24 cellular contexts compared by ENCODE assay signal in the genomic region with DNA sequence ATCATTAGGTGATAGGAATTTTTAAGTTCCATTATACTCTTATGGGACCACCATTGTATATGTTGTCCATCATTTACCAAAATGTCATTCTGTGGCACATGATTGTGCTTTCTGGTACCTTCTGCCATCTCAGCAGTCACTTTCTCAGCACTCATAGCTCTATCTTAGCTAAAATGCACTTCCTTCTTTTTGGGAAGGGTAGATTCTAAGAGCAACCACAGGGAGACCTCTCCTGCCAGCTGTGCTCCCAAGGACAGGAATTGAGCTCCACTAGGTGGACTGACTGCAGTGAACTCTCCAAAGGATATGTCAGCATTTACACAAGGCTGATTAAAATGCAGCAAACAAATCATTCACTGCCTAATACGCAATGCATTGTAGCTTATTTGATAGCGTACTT.
"Had no signal": no experiment of that assay in that cellular context is flagged by ENCODE, and none has a peak within 500 bp of the region (broad histone marks: within the 10 kb centered on the region; RNA-seq: fewer than 3 reads in every experiment).

No MANE protein-coding gene starts in this region.

- H3K27me3 ChIP-seq: brain microvascular endothelial cell had no signal

- H3K27ac ChIP-seq: brain microvascular endothelial cell had no signal

- H3K36me3 Mint-ChIP-seq: activated naive CD8-positive, alpha-beta T cell had no signal

- ATAC-seq: activated CD8-positive, alpha-beta T cell treated with anti-CD3 and anti-CD28 coated beads for 36 hours; activated T-cell treated with anti-CD3 and anti-CD28 coated beads, Interleukin-2, amount 50 U/mL, for 4 hours; activated T-helper 17 cell treated with anti-CD3 and anti-CD28 coated beads, Interleukin-2, amount 50 U/mL, for 72 hours; esophagus mucosa had no signal

- H3K36me3 ChIP-seq: brain microvascular endothelial cell had no signal

- H3K4me3 Mint-ChIP-seq: activated CD8-positive, alpha-beta T cell treated with anti-CD3 and anti-CD28 coated beads for 36 hours; activated naive CD8-positive, alpha-beta T cell; activated T-cell treated with anti-CD3 and anti-CD28 coated beads, Interleukin-2, amount 50 U/mL, for 4 hours; activated T-helper 17 cell treated with anti-CD3 and anti-CD28 coated beads, Interleukin-2, amount 50 U/mL, for 72 hours had no signal

- H3K4me1 Mint-ChIP-seq: activated T-helper 17 cell treated with anti-CD3 and anti-CD28 coated beads, Interleukin-2, amount 50 U/mL, for 72 hours had no signal

- H3K27ac Mint-ChIP-seq: activated CD8-positive, alpha-beta T cell treated with anti-CD3 and anti-CD28 coated beads for 36 hours; activated naive CD8-positive, alpha-beta T cell; activated T-helper 17 cell treated with anti-CD3 and anti-CD28 coated beads, Interleukin-2, amount 50 U/mL, for 72 hours had no signal

- H3K9me3 Mint-ChIP-seq: activated CD8-positive, alpha-beta T cell treated with anti-CD3 and anti-CD28 coated beads for 36 hours; activated T-cell treated with anti-CD3 and anti-CD28 coated beads, Interleukin-2, amount 50 U/mL, for 4 hours had no signal

- DNase-seq: activated CD4-positive, alpha-beta T cell treated with anti-CD3 and anti-CD28 coated beads for 1 hour; activated CD4-positive, alpha-beta T cell treated with anti-CD3 and anti-CD28 coated beads for 4 hours; activated CD4-positive, alpha-beta T cell treated with anti-CD3 and anti-CD28 coated beads, Interleukin-2, amount 50 U/mL, for 1 hour; activated CD4-positive, alpha-beta T cell treated with anti-CD3 and anti-CD28 coated beads, Interleukin-2, amount 50 U/mL, for 48 hours; activated CD8-positive, alpha-beta memory T cell treated with anti-CD3 and anti-CD28 coated beads for 24 hours; activated CD8-positive, alpha-beta T cell treated with anti-CD3 and anti-CD28 coated beads for 36 hours; activated effector memory CD4-positive, alpha-beta T cell treated with Interleukin-2 at 50 U/mL for 16 hours; activated gamma-delta T cell treated with Interleukin-2 at 50 U/mL for 16 hours; activated naive CD4-positive, alpha-beta T cell treated with anti-CD3 and anti-CD28 coated beads, Interleukin-2, amount 50 U/mL, for 16 hours; activated naive CD4-positive, alpha-beta T cell treated with Interleukin-2 at 50 U/mL for 16 hours; activated T-cell treated with anti-CD3 and anti-CD28 coated beads, Interleukin-2, amount 50 U/mL, for 4 hours; amniotic stem cell; anterior cingulate cortex; brain microvascular endothelial cell; caudate nucleus; cortex of kidney; dermis blood vessel endothelial cell; effector CD4-positive, alpha-beta T cell; foreskin fibroblast; head of caudate nucleus; T-helper 2 cell had no signal
